ENCODE assay signal across 20 cellular contexts in genomic region chr5:126868338-126868737, GRCh38.
DNase-seq lines count a peak whose midpoint lies in the region; ATAC-seq and TF ChIP-seq lines count a peak whose summit lies in the region.
"Had no signal": no experiment of that assay in that cellular context is flagged by ENCODE, and none has a peak within 500 bp of the region (broad histone marks: within the 10 kb centered on the region; RNA-seq: fewer than 3 reads in every experiment).

No MANE protein-coding gene starts in this region.

- H3K9ac ChIP-seq in SK-N-SH (no peak overlapping the region), iPS-15b (ENCODE audit: low read depth, low read length) (no peak overlapping the region), neural progenitor cell (no peak overlapping the region)

- H3F3A ChIP-seq in SK-N-SH (replicated peaks; ENCODE audit: insufficient read depth) (peaks cover 10% of the 10 kb centered on the region), neural progenitor cell (ENCODE audit: low read depth) (peaks cover 16% of the 10 kb centered on the region)

- H3K36me3 ChIP-seq in SK-N-SH (replicated peaks in 1 of 2; ENCODE audit: control insufficient read depth in 1 of 2, insufficient read depth in 2 of 2, low read length in 1 of 2): peaks cover 0 to 8% of the 10 kb centered on the region in 2 experiments
- H3K36me3 ChIP-seq in iPS-15b (ENCODE audit: control insufficient read depth, insufficient read depth, low read length): no peaks in the 10 kb centered on the region
- no peaks in the 10 kb centered on the region for H3K36me3 ChIP-seq in neural progenitor cell
- H3K36me3 ChIP-seq in psoas muscle (ENCODE audit: insufficient read depth in 1 of 2, low read depth in 1 of 2): no peaks in the 10 kb centered on the region
- H3K36me3 ChIP-seq in Peyer's patch: peaks cover 0 to 3% (median 0%) of the 10 kb centered on the region in 3 donors

- H3K36me3 Mint-ChIP-seq in T-helper 17 cell (ENCODE audit: low read depth) (no peaks in the 10 kb centered on the region), neural progenitor cell (peaks cover 11% of the 10 kb centered on the region)

- peak overlapping the region; percentile 86 for H3K4me3 Mint-ChIP-seq in T-helper 17 cell
- H3K4me3 Mint-ChIP-seq in neural progenitor cell: peak overlapping the region; percentile 79

- TF ChIP-seq POLR2A in Peyer's patch (IDR thresholded peaks at IDR 0.05): no peak

- no peak overlapping the region for H3K4me2 ChIP-seq in SK-N-SH
- peak overlapping the region; percentile 82 for H3K4me2 ChIP-seq in neural progenitor cell
- H3K4me2 ChIP-seq: PC-9 had no signal

- no peak for DNase-seq in SK-N-SH
- DNase-seq in T-helper 17 cell: no peak
- no peak for DNase-seq in neural progenitor cell (ENCODE audit: low spot score)
- DNase-seq in DMS114 treated with DMSO at 0.1 percent for 48 hours (lab: John Stamatoyannopoulos, UW; ENCODE audit: unreplicated experiment): no peak
- DNase-seq in psoas muscle: no peak
- no peak for DNase-seq in Peyer's patch
- DNase-seq: activated CD4-positive, alpha-beta memory T cell treated with anti-CD3 and anti-CD28 coated beads for 36 hours; activated naive CD4-positive, alpha-beta T cell treated with anti-CD3 and anti-CD28 coated beads for 36 hours; cerebellar nuclear complex; effector CD4-positive, alpha-beta T cell; Kasumi-1; NCI-H1048; NCI-H1930; NCI-H446; PC-9; SJCRH30; stimulated activated CD8-positive, alpha-beta memory T cell treated with anti-CD3 and anti-CD28 coated beads, Interleukin-4, amount 100 ng/mL, for 48 hours had no signal

- no peaks in the 10 kb centered on the region for H3K9me3 Mint-ChIP-seq in neural progenitor cell
- H3K9me3 Mint-ChIP-seq: activated CD4-positive, alpha-beta memory T cell treated with anti-CD3 and anti-CD28 coated beads for 36 hours; activated naive CD4-positive, alpha-beta T cell treated with anti-CD3 and anti-CD28 coated beads for 36 hours; T-helper 2 cell treated with Interferon-gamma antibody and Interleukin-4, amounts not matched to agents 5 μg/mL and 100 μg/mL, for 36 hours had no signal

- ATAC-seq in SK-N-SH treated with all-trans-retinoic acid at 6 μM for 48 hours (no peak), T-helper 17 cell (no peak), psoas muscle (no peak)

- H3K79me2 ChIP-seq in SK-N-SH (ENCODE audit: insufficient read depth) (no peaks in the 10 kb centered on the region), neural progenitor cell (ENCODE audit: low read depth) (no peaks in the 10 kb centered on the region)

- H3K4me3 ChIP-seq in SK-N-SH (ENCODE audit: low read depth in 2 of 2, low read length in 1 of 2): no peak overlapping the region
- peak overlapping the region; percentile 52 for H3K4me3 ChIP-seq in iPS-15b (ENCODE audit: low read depth, low read length)
- no peak overlapping the region for H3K4me3 ChIP-seq in neural progenitor cell
- no peak overlapping the region for H3K4me3 ChIP-seq in psoas muscle
- H3K4me3 ChIP-seq in Peyer's patch: no peak overlapping the region
- H3K4me3 ChIP-seq: PC-9, SJCRH30 had no signal

- H2AFZ ChIP-seq in SK-N-SH (ENCODE audit: low read depth) (no peak overlapping the region), neural progenitor cell (replicated peaks) (no peak overlapping the region)
- H2AFZ ChIP-seq: PC-9 had no signal

- H3K27me3 Mint-ChIP-seq in T-helper 17 cell (no peaks in the 10 kb centered on the region), neural progenitor cell (ENCODE audit: insufficient read depth, low read depth) (peaks cover 4% of the 10 kb centered on the region)
- H3K27me3 Mint-ChIP-seq: activated CD4-positive, alpha-beta memory T cell treated with anti-CD3 and anti-CD28 coated beads for 36 hours had no signal

- H4K20me1 ChIP-seq in SK-N-SH (ENCODE audit: insufficient read depth): no peaks in the 10 kb centered on the region
- no peaks in the 10 kb centered on the region for H4K20me1 ChIP-seq in neural progenitor cell (ENCODE audit: low read depth)

- no peak for TF ChIP-seq RAD21 in SK-N-SH (IDR thresholded peaks at IDR 0.05; ENCODE audit: low read length)

- no peaks in the 10 kb centered on the region for H3K9me2 ChIP-seq in SK-N-SH

- no peak for TF ChIP-seq CTCF in SK-N-SH (IDR thresholded peaks at IDR 0.05)
- TF ChIP-seq CTCF in neural progenitor cell (IDR thresholded peaks at IDR 0.05): no peak
- TF ChIP-seq CTCF in psoas muscle (IDR thresholded peaks at IDR 0.05): no peak
- TF ChIP-seq CTCF in Peyer's patch (IDR thresholded peaks at IDR 0.05): no peak

- 97% methylated on average over 5 of the region's 5 CpGs for WGBS in SK-N-SH (ENCODE audit: low lambda C conversion rate)
- 63 to 70% (median 70%) methylated on average over 5 of the region's 5 CpGs for WGBS in psoas muscle, 3 donors

- H3K27me3 ChIP-seq in SK-N-SH (ENCODE audit: insufficient read depth) (no peaks in the 10 kb centered on the region), iPS-15b (ENCODE audit: control insufficient read depth, insufficient read depth, low read length) (no peaks in the 10 kb centered on the region), neural progenitor cell (no peaks in the 10 kb centered on the region), psoas muscle (ENCODE audit: insufficient read depth in 3 of 3, low read length in 2 of 3) (no peaks in the 10 kb centered on the region), Peyer's patch (no peaks in the 10 kb centered on the region)
- H3K27me3 ChIP-seq: SJCRH30 had no signal

- peaks cover 10% of the 10 kb centered on the region for H3K4me1 Mint-ChIP-seq in T-helper 17 cell
- peaks cover 19% of the 10 kb centered on the region for H3K4me1 Mint-ChIP-seq in neural progenitor cell

- H3K27ac Mint-ChIP-seq in T-helper 17 cell (no peak overlapping the region), neural progenitor cell (no peak overlapping the region)
- H3K27ac Mint-ChIP-seq: activated CD4-positive, alpha-beta memory T cell treated with anti-CD3 and anti-CD28 coated beads for 36 hours; activated naive CD4-positive, alpha-beta T cell treated with anti-CD3 and anti-CD28 coated beads for 36 hours; T-helper 2 cell treated with Interferon-gamma antibody and Interleukin-4, amounts not matched to agents 5 μg/mL and 100 μg/mL, for 36 hours had no signal

- peaks cover 4 to 11% of the 10 kb centered on the region in 2 experiments; a peak in 1 of 4 replicates for H3K4me1 ChIP-seq in SK-N-SH (ENCODE audit: control insufficient read depth in 1 of 2, insufficient read depth in 2 of 2, low read depth in 1 of 2, low read length in 1 of 2)
- H3K4me1 ChIP-seq in iPS-15b (ENCODE audit: control insufficient read depth, insufficient read depth, low read length): peaks cover 10% of the 10 kb centered on the region
- peaks cover 21% of the 10 kb centered on the region for H3K4me1 ChIP-seq in neural progenitor cell
- H3K4me1 ChIP-seq in psoas muscle: no peaks in the 10 kb centered on the region
- no peaks in the 10 kb centered on the region for H3K4me1 ChIP-seq in Peyer's patch
- H3K4me1 ChIP-seq: SJCRH30 had no signal

- POLR2A ChIA-PET in SK-N-SH (lab: Yijun Ruan, JAX): no interaction called here

- no peak for TF ChIP-seq EP300 in SK-N-SH (IDR thresholded peaks at IDR 0.05; ENCODE audit: borderline replicate concordance in 1 of 2, low read depth in 1 of 2, low read length in 1 of 2)

- intact Hi-C loops in psoas muscle (cut with DNase I): loop anchor here (5.0 to 10.0 kb wide), 2 partner anchors 164 to 166 kb away; partner anchors contain the start of gene MARCHF3 (in 2 of the 2)

- H3K9me3 ChIP-seq in SK-N-SH: no peaks in the 10 kb centered on the region
- H3K9me3 ChIP-seq in T-helper 17 cell (ENCODE audit: control insufficient read depth, low read length, poor library complexity, severe bottlenecking): no peaks in the 10 kb centered on the region
- no peaks in the 10 kb centered on the region for H3K9me3 ChIP-seq in iPS-15b (ENCODE audit: control insufficient read depth, insufficient read depth, low read length)
- no peaks in the 10 kb centered on the region for H3K9me3 ChIP-seq in neural progenitor cell (ENCODE audit: low read depth)
- no peaks in the 10 kb centered on the region for H3K9me3 ChIP-seq in psoas muscle
- no peaks in the 10 kb centered on the region for H3K9me3 ChIP-seq in Peyer's patch
- H3K9me3 ChIP-seq: SJCRH30 had no signal

- no peak overlapping the region for H3K27ac ChIP-seq in SK-N-SH (ENCODE audit: low read depth in 2 of 2, low read length in 1 of 2)
- H3K27ac ChIP-seq in neural progenitor cell: no peak overlapping the region
- no peak overlapping the region for H3K27ac ChIP-seq in psoas muscle
- no peak overlapping the region for H3K27ac ChIP-seq in Peyer's patch
- H3K27ac ChIP-seq: PC-9, SJCRH30 had no signal

- CTCF ChIA-PET in SK-N-SH (lab: Yijun Ruan, JAX): interaction anchor here (1.1 to 1.2 kb wide), 2 partner anchors 13 to 161 kb away, joined by 3 read pairs; no protein-coding TSS in a partner anchor

TF ChIP-seq in SK-N-SH, 30 proteins besides CTCF, POLR2A, EP300 and RAD21 (continues in another document):
- TF ChIP-seq, protein P1, sequence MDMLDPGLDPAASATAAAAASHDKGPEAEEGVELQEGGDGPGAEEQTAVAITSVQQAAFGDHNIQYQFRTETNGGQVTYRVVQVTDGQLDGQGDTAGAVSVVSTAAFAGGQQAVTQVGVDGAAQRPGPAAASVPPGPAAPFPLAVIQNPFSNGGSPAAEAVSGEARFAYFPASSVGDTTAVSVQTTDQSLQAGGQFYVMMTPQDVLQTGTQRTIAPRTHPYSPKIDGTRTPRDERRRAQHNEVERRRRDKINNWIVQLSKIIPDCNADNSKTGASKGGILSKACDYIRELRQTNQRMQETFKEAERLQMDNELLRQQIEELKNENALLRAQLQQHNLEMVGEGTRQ (IDR thresholded peaks at IDR 0.05; ENCODE audit: borderline replicate concordance, low read depth, low read length): no peak
- TF ChIP-seq RCOR1 (IDR thresholded peaks at IDR 0.05; ENCODE audit: low read length): no peak
- TF ChIP-seq GABPA (IDR thresholded peaks at IDR 0.05; ENCODE audit: low read depth): no peak

TF ChIP-seq in SK-N-SH treated with all-trans-retinoic acid at 6 μM for 48 hours, 23 proteins besides CTCF, POLR2A, EP300 and RAD21 (continues in another document):
- TF ChIP-seq PPARA (CRISPR knock-in tag; IDR thresholded peaks at IDR 0.05; ENCODE audit: borderline replicate concordance): no peak
